2 cellular contexts compared by ENCODE assay signal in genomic region chr11:41382927-41383326, GRCh38.
TF ChIP-seq lines count a peak whose summit lies in the region.

No MANE protein-coding gene starts in this region.

TF ChIP-seq in HepG2, 621 proteins besides CTCF, POLR2A, EP300 and RAD21:
- TF ChIP-seq ZNF549 (CRISPR knock-in tag; IDR thresholded peaks at IDR 0.05) (no peak), CHD2 (IDR thresholded peaks at IDR 0.05; ENCODE audit: low read depth, low read length) (no peak), PHF21A (CRISPR knock-in tag; IDR thresholded peaks at IDR 0.05) (no peak), ZSCAN21 (CRISPR knock-in tag; IDR thresholded peaks at IDR 0.05; ENCODE audit: borderline replicate concordance) (no peak), ZNF7 (CRISPR knock-in tag; IDR thresholded peaks at IDR 0.05) (no peak), ZNF326 (CRISPR knock-in tag; IDR thresholded peaks at IDR 0.05; ENCODE audit: borderline replicate concordance) (no peak), HNRNPK (IDR thresholded peaks at IDR 0.05; ENCODE audit: low read depth, low read length, poor library complexity, severe bottlenecking) (no peak), ZNF746 (CRISPR knock-in tag; IDR thresholded peaks at IDR 0.05) (no peak), DMAP1 (CRISPR knock-in tag; IDR thresholded peaks at IDR 0.05) (no peak), ZNF776 (CRISPR knock-in tag; IDR thresholded peaks at IDR 0.05) (no peak), KDM1A (CRISPR knock-in tag; IDR thresholded peaks at IDR 0.05) (no peak)
- TF ChIP-seq, protein P1, sequence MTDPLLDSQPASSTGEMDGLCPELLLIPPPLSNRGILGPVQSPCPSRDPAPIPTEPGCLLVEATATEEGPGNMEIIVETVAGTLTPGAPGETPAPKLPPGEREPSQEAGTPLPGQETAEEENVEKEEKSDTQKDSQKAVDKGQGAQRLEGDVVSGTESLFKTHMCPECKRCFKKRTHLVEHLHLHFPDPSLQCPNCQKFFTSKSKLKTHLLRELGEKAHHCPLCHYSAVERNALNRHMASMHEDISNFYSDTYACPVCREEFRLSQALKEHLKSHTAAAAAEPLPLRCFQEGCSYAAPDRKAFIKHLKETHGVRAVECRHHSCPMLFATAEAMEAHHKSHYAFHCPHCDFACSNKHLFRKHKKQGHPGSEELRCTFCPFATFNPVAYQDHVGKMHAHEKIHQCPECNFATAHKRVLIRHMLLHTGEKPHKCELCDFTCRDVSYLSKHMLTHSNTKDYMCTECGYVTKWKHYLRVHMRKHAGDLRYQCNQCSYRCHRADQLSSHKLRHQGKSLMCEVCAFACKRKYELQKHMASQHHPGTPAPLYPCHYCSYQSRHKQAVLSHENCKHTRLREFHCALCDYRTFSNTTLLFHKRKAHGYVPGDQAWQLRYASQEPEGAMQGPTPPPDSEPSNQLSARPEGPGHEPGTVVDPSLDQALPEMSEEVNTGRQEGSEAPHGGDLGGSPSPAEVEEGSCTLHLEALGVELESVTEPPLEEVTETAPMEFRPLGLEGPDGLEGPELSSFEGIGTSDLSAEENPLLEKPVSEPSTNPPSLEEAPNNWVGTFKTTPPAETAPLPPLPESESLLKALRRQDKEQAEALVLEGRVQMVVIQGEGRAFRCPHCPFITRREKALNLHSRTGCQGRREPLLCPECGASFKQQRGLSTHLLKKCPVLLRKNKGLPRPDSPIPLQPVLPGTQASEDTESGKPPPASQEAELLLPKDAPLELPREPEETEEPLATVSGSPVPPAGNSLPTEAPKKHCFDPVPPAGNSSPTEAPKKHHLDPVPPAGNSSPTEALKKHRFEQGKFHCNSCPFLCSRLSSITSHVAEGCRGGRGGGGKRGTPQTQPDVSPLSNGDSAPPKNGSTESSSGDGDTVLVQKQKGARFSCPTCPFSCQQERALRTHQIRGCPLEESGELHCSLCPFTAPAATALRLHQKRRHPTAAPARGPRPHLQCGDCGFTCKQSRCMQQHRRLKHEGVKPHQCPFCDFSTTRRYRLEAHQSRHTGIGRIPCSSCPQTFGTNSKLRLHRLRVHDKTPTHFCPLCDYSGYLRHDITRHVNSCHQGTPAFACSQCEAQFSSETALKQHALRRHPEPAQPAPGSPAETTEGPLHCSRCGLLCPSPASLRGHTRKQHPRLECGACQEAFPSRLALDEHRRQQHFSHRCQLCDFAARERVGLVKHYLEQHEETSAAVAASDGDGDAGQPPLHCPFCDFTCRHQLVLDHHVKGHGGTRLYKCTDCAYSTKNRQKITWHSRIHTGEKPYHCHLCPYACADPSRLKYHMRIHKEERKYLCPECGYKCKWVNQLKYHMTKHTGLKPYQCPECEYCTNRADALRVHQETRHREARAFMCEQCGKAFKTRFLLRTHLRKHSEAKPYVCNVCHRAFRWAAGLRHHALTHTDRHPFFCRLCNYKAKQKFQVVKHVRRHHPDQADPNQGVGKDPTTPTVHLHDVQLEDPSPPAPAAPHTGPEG (CRISPR knock-in tag; IDR thresholded peaks at IDR 0.05), result no peak

TF ChIP-seq in H1, 55 proteins besides CTCF, POLR2A, EP300 and RAD21:
- TF ChIP-seq TCF12 (IDR thresholded peaks at IDR 0.05; ENCODE audit: low read depth, low read length), result no peak
- no peak for TF ChIP-seq SP1 (IDR thresholded peaks at IDR 0.05; ENCODE audit: low read depth, low read length)
- 0 out of 2 replicates have a peak, but pooled peaks have one; percentile 12 for TF ChIP-seq TEAD4 (IDR thresholded peaks at IDR 0.05; ENCODE audit: low read depth, low read length)
- no peak for TF ChIP-seq JUN (IDR thresholded peaks at IDR 0.05; ENCODE audit: low read depth, low read length)
- no peak for TF ChIP-seq RBBP5 (IDR thresholded peaks at IDR 0.05; ENCODE audit: borderline replicate concordance, low read depth, low read length)
